In the genomic region with DNA sequence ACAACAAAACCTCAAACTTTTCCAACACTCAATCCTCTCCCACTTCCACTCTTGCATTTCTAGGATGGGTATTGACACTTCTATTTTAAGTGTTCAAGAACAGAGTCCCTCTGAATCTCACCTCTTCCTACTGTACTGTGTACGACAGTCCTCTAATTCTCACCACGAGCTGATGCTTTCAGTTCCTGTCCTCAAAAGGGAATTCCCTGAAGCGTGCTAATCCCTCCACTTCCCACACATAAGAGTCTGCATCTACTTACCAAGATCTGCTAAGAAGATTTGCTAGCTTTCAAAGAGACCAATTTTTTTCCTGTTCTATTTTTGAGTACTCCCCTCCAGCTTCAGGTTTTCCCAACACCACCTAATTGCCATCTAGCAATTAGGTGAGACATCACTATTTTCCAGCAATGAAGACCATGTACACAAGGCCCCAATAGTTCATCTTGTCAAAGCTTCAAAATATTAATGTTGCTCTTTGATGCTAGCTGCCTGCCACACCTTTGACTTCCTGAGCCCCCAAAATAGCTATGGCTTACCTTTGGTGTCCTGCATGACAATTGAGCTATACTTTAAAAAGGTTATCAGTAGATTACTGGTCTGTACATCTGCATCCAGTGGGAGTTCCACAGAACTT, we compare ENCODE assay signal across 1 cellular context.
TF ChIP-seq lines count a peak whose summit lies in the region.

No MANE protein-coding gene starts in this region.

TF ChIP-seq in GM12878, 131 proteins besides CTCF, POLR2A, EP300 and RAD21 (continued from another document):
- TF ChIP-seq, protein P1, sequence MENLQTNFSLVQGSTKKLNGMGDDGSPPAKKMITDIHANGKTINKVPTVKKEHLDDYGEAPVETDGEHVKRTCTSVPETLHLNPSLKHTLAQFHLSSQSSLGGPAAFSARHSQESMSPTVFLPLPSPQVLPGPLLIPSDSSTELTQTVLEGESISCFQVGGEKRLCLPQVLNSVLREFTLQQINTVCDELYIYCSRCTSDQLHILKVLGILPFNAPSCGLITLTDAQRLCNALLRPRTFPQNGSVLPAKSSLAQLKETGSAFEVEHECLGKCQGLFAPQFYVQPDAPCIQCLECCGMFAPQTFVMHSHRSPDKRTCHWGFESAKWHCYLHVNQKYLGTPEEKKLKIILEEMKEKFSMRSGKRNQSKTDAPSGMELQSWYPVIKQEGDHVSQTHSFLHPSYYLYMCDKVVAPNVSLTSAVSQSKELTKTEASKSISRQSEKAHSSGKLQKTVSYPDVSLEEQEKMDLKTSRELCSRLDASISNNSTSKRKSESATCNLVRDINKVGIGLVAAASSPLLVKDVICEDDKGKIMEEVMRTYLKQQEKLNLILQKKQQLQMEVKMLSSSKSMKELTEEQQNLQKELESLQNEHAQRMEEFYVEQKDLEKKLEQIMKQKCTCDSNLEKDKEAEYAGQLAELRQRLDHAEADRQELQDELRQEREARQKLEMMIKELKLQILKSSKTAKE (IDR thresholded peaks at IDR 0.05; ENCODE audit: low read depth, poor library complexity, severe bottlenecking) = peak; percentile 90
- TF ChIP-seq POLR2AphosphoS5 (IDR thresholded peaks at IDR 0.05; ENCODE audit: low read length) = no peak
- TF ChIP-seq EGR1 (IDR thresholded peaks at IDR 0.05; ENCODE audit: borderline replicate concordance in 1 of 2, low read depth in 2 of 2, low read length in 2 of 2) = peak in 1 of 2 experiments; percentile 32; a peak in 1 of 3 replicates
- TF ChIP-seq RAD51 (IDR thresholded peaks at IDR 0.05) = 0 out of 2 replicates have a peak, but pooled peaks have one; percentile 6
- peak; percentile 97 for TF ChIP-seq MTA2 (IDR thresholded peaks at IDR 0.05; ENCODE audit: low read depth)
- TF ChIP-seq DPF2 (IDR thresholded peaks at IDR 0.05) = peak; percentile 95
- TF ChIP-seq SMC3 (IDR thresholded peaks at IDR 0.05; ENCODE audit: borderline replicate concordance, low read length) = peak; percentile 13; the same call in 1 of the 2 replicates
- no peak for TF ChIP-seq CHD4 (IDR thresholded peaks at IDR 0.05)
- no peak for TF ChIP-seq WRNIP1 (IDR thresholded peaks at IDR 0.05; ENCODE audit: borderline replicate concordance, low read depth, low read length)
- peak; percentile 80 for TF ChIP-seq MTA3 (IDR thresholded peaks at IDR 0.05; ENCODE audit: borderline replicate concordance, low read length)
- no peak for TF ChIP-seq HDAC2 (IDR thresholded peaks at IDR 0.05)
- TF ChIP-seq POU2F2 (IDR thresholded peaks at IDR 0.05; ENCODE audit: borderline replicate concordance, low read depth, low read length) = peak; percentile 85; the same call in 2 of the 3 replicates
- no peak for TF ChIP-seq NFXL1 (IDR thresholded peaks at IDR 0.05; ENCODE audit: borderline replicate concordance)
- peak; percentile 100 for TF ChIP-seq IKZF2 (IDR thresholded peaks at IDR 0.05)
- peak; percentile 96 for TF ChIP-seq RUNX3 (IDR thresholded peaks at IDR 0.05; ENCODE audit: low read length)
- no peak for TF ChIP-seq SREBF1 (IDR thresholded peaks at IDR 0.05; ENCODE audit: low read length)
- TF ChIP-seq, protein P2, sequence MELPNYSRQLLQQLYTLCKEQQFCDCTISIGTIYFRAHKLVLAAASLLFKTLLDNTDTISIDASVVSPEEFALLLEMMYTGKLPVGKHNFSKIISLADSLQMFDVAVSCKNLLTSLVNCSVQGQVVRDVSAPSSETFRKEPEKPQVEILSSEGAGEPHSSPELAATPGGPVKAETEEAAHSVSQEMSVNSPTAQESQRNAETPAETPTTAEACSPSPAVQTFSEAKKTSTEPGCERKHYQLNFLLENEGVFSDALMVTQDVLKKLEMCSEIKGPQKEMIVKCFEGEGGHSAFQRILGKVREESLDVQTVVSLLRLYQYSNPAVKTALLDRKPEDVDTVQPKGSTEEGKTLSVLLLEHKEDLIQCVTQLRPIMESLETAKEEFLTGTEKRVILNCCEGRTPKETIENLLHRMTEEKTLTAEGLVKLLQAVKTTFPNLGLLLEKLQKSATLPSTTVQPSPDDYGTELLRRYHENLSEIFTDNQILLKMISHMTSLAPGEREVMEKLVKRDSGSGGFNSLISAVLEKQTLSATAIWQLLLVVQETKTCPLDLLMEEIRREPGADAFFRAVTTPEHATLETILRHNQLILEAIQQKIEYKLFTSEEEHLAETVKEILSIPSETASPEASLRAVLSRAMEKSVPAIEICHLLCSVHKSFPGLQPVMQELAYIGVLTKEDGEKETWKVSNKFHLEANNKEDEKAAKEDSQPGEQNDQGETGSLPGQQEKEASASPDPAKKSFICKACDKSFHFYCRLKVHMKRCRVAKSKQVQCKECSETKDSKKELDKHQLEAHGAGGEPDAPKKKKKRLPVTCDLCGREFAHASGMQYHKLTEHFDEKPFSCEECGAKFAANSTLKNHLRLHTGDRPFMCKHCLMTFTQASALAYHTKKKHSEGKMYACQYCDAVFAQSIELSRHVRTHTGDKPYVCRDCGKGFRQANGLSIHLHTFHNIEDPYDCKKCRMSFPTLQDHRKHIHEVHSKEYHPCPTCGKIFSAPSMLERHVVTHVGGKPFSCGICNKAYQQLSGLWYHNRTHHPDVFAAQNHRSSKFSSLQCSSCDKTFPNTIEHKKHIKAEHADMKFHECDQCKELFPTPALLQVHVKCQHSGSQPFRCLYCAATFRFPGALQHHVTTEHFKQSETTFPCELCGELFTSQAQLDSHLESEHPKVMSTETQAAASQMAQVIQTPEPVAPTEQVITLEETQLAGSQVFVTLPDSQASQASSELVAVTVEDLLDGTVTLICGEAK (IDR thresholded peaks at IDR 0.05; ENCODE audit: borderline replicate concordance) = no peak
- TF ChIP-seq KLF5 (IDR thresholded peaks at IDR 0.05; ENCODE audit: partially characterized antibody) = no peak
- TF ChIP-seq, protein P3, sequence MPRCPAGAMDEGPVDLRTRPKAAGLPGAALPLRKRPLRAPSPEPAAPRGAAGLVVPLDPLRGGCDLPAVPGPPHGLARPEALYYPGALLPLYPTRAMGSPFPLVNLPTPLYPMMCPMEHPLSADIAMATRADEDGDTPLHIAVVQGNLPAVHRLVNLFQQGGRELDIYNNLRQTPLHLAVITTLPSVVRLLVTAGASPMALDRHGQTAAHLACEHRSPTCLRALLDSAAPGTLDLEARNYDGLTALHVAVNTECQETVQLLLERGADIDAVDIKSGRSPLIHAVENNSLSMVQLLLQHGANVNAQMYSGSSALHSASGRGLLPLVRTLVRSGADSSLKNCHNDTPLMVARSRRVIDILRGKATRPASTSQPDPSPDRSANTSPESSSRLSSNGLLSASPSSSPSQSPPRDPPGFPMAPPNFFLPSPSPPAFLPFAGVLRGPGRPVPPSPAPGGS (IDR thresholded peaks at IDR 0.05; ENCODE audit: borderline replicate concordance, insufficient read depth, low read depth, low read length, poor library complexity, severe bottlenecking) = peak; percentile 83
- peak; percentile 40; the same call in 1 of the 2 replicates for TF ChIP-seq CBX5 (IDR thresholded peaks at IDR 0.05; ENCODE audit: low read depth)
- TF ChIP-seq, protein P4, sequence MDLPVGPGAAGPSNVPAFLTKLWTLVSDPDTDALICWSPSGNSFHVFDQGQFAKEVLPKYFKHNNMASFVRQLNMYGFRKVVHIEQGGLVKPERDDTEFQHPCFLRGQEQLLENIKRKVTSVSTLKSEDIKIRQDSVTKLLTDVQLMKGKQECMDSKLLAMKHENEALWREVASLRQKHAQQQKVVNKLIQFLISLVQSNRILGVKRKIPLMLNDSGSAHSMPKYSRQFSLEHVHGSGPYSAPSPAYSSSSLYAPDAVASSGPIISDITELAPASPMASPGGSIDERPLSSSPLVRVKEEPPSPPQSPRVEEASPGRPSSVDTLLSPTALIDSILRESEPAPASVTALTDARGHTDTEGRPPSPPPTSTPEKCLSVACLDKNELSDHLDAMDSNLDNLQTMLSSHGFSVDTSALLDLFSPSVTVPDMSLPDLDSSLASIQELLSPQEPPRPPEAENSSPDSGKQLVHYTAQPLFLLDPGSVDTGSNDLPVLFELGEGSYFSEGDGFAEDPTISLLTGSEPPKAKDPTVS (IDR thresholded peaks at IDR 0.05; ENCODE audit: low read depth, low read length) = no peak
- peak; percentile 98 for TF ChIP-seq FOXM1 (IDR thresholded peaks at IDR 0.05; ENCODE audit: low read depth, low read length)
- peak; percentile 97 for TF ChIP-seq NFIC (IDR thresholded peaks at IDR 0.05; ENCODE audit: low read depth, low read length)
- TF ChIP-seq, protein P5, sequence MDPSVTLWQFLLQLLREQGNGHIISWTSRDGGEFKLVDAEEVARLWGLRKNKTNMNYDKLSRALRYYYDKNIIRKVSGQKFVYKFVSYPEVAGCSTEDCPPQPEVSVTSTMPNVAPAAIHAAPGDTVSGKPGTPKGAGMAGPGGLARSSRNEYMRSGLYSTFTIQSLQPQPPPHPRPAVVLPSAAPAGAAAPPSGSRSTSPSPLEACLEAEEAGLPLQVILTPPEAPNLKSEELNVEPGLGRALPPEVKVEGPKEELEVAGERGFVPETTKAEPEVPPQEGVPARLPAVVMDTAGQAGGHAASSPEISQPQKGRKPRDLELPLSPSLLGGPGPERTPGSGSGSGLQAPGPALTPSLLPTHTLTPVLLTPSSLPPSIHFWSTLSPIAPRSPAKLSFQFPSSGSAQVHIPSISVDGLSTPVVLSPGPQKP (IDR thresholded peaks at IDR 0.05; ENCODE audit: low read depth, low read length) = no peak
- peak; percentile 59; the same call in 1 of the 2 replicates for TF ChIP-seq TCF3 (IDR thresholded peaks at IDR 0.05; ENCODE audit: borderline replicate concordance, insufficient read depth, low read depth, low read length)
- no peak for TF ChIP-seq SIN3A (IDR thresholded peaks at IDR 0.05; ENCODE audit: low read depth, low read length)
- peak; percentile 97; the same call in 1 of the 2 replicates for TF ChIP-seq NBN (IDR thresholded peaks at IDR 0.05)
- TF ChIP-seq, protein P6, sequence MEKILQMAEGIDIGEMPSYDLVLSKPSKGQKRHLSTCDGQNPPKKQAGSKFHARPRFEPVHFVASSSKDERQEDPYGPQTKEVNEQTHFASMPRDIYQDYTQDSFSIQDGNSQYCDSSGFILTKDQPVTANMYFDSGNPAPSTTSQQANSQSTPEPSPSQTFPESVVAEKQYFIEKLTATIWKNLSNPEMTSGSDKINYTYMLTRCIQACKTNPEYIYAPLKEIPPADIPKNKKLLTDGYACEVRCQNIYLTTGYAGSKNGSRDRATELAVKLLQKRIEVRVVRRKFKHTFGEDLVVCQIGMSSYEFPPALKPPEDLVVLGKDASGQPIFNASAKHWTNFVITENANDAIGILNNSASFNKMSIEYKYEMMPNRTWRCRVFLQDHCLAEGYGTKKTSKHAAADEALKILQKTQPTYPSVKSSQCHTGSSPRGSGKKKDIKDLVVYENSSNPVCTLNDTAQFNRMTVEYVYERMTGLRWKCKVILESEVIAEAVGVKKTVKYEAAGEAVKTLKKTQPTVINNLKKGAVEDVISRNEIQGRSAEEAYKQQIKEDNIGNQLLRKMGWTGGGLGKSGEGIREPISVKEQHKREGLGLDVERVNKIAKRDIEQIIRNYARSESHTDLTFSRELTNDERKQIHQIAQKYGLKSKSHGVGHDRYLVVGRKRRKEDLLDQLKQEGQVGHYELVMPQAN (conservative IDR thresholded peaks at IDR 0.05) = 0 out of 2 replicates have a peak, but pooled peaks have one; percentile 19
- TF ChIP-seq, protein P7, sequence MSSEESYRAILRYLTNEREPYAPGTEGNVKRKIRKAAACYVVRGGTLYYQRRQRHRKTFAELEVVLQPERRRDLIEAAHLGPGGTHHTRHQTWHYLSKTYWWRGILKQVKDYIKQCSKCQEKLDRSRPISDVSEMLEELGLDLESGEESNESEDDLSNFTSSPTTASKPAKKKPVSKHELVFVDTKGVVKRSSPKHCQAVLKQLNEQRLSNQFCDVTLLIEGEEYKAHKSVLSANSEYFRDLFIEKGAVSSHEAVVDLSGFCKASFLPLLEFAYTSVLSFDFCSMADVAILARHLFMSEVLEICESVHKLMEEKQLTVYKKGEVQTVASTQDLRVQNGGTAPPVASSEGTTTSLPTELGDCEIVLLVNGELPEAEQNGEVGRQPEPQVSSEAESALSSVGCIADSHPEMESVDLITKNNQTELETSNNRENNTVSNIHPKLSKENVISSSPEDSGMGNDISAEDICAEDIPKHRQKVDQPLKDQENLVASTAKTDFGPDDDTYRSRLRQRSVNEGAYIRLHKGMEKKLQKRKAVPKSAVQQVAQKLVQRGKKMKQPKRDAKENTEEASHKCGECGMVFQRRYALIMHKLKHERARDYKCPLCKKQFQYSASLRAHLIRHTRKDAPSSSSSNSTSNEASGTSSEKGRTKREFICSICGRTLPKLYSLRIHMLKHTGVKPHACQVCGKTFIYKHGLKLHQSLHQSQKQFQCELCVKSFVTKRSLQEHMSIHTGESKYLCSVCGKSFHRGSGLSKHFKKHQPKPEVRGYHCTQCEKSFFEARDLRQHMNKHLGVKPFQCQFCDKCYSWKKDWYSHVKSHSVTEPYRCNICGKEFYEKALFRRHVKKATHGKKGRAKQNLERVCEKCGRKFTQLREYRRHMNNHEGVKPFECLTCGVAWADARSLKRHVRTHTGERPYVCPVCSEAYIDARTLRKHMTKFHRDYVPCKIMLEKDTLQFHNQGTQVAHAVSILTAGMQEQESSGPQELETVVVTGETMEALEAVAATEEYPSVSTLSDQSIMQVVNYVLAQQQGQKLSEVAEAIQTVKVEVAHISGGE (CRISPR knock-in tag; IDR thresholded peaks at IDR 0.05) = no peak
- peak; percentile 47; the same call in 1 of the 2 replicates for TF ChIP-seq ZNF24 (IDR thresholded peaks at IDR 0.05)
TF ChIP-seq in GM12878: peak in this region for 63.
